In genomic region chr14:24432259-24433131, GRCh38 we compare ENCODE assay signal across 1 cellular context.
TF ChIP-seq lines count a peak whose summit lies in the region.

No MANE protein-coding gene starts in this region.

TF ChIP-seq in HCT116, 20 proteins besides CTCF, POLR2A, EP300 and RAD21 (continued from another document):
- TF ChIP-seq SP1 (IDR thresholded peaks at IDR 0.05; ENCODE audit: low read depth), result no peak
- TF ChIP-seq CBX3 (IDR thresholded peaks at IDR 0.05; ENCODE audit: low read depth), result no peak
